In the genomic region with DNA sequence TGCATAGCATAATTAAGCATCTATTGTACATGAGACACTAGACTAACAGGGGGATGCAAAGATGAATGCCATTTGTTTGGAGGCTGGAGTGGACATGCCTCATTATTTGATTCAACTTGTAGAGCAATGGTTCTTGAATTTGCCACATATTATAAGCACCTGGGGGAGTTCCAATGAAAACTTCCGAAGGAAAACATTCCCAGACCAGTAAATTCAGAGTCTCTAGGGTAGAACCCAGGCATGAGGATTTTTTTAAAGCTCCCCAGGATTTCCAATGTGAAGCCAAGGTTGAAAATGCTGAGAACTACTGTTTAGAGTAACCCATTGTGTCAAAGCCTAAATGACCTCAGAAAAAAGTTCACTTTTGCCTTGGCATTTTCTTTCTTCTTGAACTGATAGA, we compare ENCODE assay signal across 13 cellular contexts.
DNase-seq lines count a peak whose midpoint lies in the region; ATAC-seq and TF ChIP-seq lines count a peak whose summit lies in the region.
"Had no signal": no experiment of that assay in that cellular context is flagged by ENCODE, and none has a peak within 500 bp of the region (broad histone marks: within the 10 kb centered on the region; RNA-seq: fewer than 3 reads in every experiment).

No MANE protein-coding gene starts in this region.

- WGBS in right cardiac atrium, result 62% methylated on average over 1 of the region's 1 CpG
- 75 to 85% (median 81%) methylated on average over 1 of the region's 1 CpG for WGBS in spleen, 5 donors

- H3K9me3 ChIP-seq in right cardiac atrium (ENCODE audit: control insufficient read depth, low read length) (no peaks in the 10 kb centered on the region), iPS-20b (ENCODE audit: insufficient read depth, low read depth, low read length) (no peaks in the 10 kb centered on the region), spleen (no peaks in the 10 kb centered on the region), colonic mucosa (no peaks in the 10 kb centered on the region)
- H3K9me3 ChIP-seq: BLaER1 treated with 17β-estradiol and CSF1 and Interleukin-3, amounts not matched to agents 10 nM and 100 nM; HAP-1 had no signal

- no peaks in the 10 kb centered on the region for H3K27me3 ChIP-seq in right cardiac atrium (ENCODE audit: control insufficient read depth, insufficient read depth)
- H3K27me3 ChIP-seq in iPS-20b (ENCODE audit: insufficient read depth, low read length), result no peaks in the 10 kb centered on the region
- H3K27me3 ChIP-seq in spleen (replicated peaks in 1 of 7), result no peaks in the 10 kb centered on the region
- H3K27me3 ChIP-seq in colonic mucosa, result no peaks in the 10 kb centered on the region
- H3K27me3 ChIP-seq: BLaER1 treated with 17β-estradiol and CSF1 and Interleukin-3, amounts not matched to agents 10 nM and 100 nM had no signal

- H3K4me3 ChIP-seq in right cardiac atrium (ENCODE audit: low read length), result no peak overlapping the region
- 0 out of 2 replicates have a peak overlapping the region, but pooled peaks have one; percentile 8 for H3K4me3 ChIP-seq in iPS-20b (ENCODE audit: low read length)
- H3K4me3 ChIP-seq in spleen, result no peak overlapping the region
- no peak overlapping the region for H3K4me3 ChIP-seq in colonic mucosa
- H3K4me3 ChIP-seq: BLaER1 treated with 17β-estradiol and CSF1 and Interleukin-3, amounts not matched to agents 10 nM and 100 nM; GM12878; HAP-1 had no signal

- BruUV-seq in MCF 10A (replicated peaks; lab: Mats Ljungman, UMichigan), result no TSS peak

- no peaks in the 10 kb centered on the region for H3K4me1 Mint-ChIP-seq in MCF 10A (ENCODE audit: insufficient read depth, unreplicated experiment)
- H3K4me1 Mint-ChIP-seq: B cell had no signal

- H3K36me3 Mint-ChIP-seq in MCF 10A (ENCODE audit: insufficient read depth, unreplicated experiment), result no peaks in the 10 kb centered on the region
- H3K36me3 Mint-ChIP-seq: CD8-positive, alpha-beta T cell had no signal

- intact Hi-C loops in right cardiac atrium (cut with DNase I), result loop anchor here in 3 of 4 donors (5.0 to 10.0 kb wide), 3 partner anchors 93 to 223 kb away; a partner anchor contains a TSS
- intact Hi-C loops in Right ventricle myocardium inferior (cut with DNase I), result loop anchor here (5.0 kb wide), 3 partner anchors 78 to 223 kb away; a partner anchor contains a TSS
- intact Hi-C loops in spleen (cut with DNase I; ENCODE audit: low total_unique reads), result no loop called here
- intact Hi-C loops in colonic mucosa (cut with DNase I), result loop anchor here (5.0 kb wide), 1 partner anchor 223 kb away; no protein-coding TSS in a partner anchor
- intact Hi-C loops in MCF 10A (cut with micrococcal nuclease), result loop anchor here (1.0 kb wide), 2 partner anchors 94 to 221 kb away; no protein-coding TSS in a partner anchor

- no peak for TF ChIP-seq POLR2A in spleen (IDR thresholded peaks at IDR 0.05)

- DNase-seq in right cardiac atrium, result no peak
- no peak for DNase-seq in Right ventricle myocardium inferior (ENCODE audit: missing footprints)
- no peak for DNase-seq in spleen
- DNase-seq in colonic mucosa, result no peak
- no peak for DNase-seq in MCF 10A (ENCODE audit: unreplicated experiment)

- peaks cover 52% of the 10 kb centered on the region for H3K27me3 Mint-ChIP-seq in MCF 10A (ENCODE audit: insufficient read depth, unreplicated experiment)
- H3K27me3 Mint-ChIP-seq: B cell had no signal

- CTCF ChIA-PET in MCF 10A (lab: Yijun Ruan, JAX), result interaction anchor here (0.8 to 5.5 kb wide), 22 partner anchors 10 to 251 kb away, joined by 3 to 77 read pairs (median 4); no protein-coding TSS in a partner anchor

- H3K9ac ChIP-seq in iPS-20b (ENCODE audit: low read depth, low read length) (no peak overlapping the region), colonic mucosa (ENCODE audit: low read depth in 2 of 2, low read length in 2 of 2) (no peak overlapping the region)
- H3K9ac ChIP-seq: BLaER1 treated with 17β-estradiol and CSF1 and Interleukin-3, amounts not matched to agents 10 nM and 100 nM had no signal

- no peak overlapping the region for H3K27ac Mint-ChIP-seq in MCF 10A (ENCODE audit: low read depth, unreplicated experiment)
- H3K27ac Mint-ChIP-seq: B cell; CD8-positive, alpha-beta T cell had no signal

- H3K27ac ChIP-seq in right cardiac atrium (ENCODE audit: low read length) (peak overlapping the region; percentile 23), iPS-20b (ENCODE audit: low read length) (no peak overlapping the region), spleen (peak overlapping the region in 6 of 8 donors; percentile 28 to 77 (median 47)), colonic mucosa (no peak overlapping the region)
- H3K27ac ChIP-seq: BLaER1 treated with 17β-estradiol and CSF1 and Interleukin-3, amounts not matched to agents 10 nM and 100 nM; HL-60 had no signal

- ATAC-seq in right cardiac atrium (no peak), Right ventricle myocardium inferior (no peak), HG03135 (IDR thresholded peaks at IDR 0.05; ENCODE audit: unreplicated experiment) (no peak)

- no peaks in the 10 kb centered on the region for H3K9me3 Mint-ChIP-seq in MCF 10A (ENCODE audit: unreplicated experiment)
- H3K9me3 Mint-ChIP-seq: CD8-positive, alpha-beta T cell had no signal

- H3K4me3 Mint-ChIP-seq in MCF 10A (ENCODE audit: unreplicated experiment), result no peak overlapping the region
- H3K4me3 Mint-ChIP-seq: B cell; CD8-positive, alpha-beta T cell had no signal

- TF ChIP-seq CTCF in spleen (IDR thresholded peaks at IDR 0.05 in 8 of 11, conservative IDR thresholded peaks at IDR 0.05 in 3 of 11) (no peak), colonic mucosa (IDR thresholded peaks at IDR 0.05) (no peak), MCF 10A (IDR thresholded peaks at IDR 0.05; ENCODE audit: unreplicated experiment) (no peak)

- POLR2A ChIA-PET in MCF 10A (lab: Yijun Ruan, JAX), result interaction anchor here (1.2 to 1.7 kb wide), 2 partner anchors 222 to 229 kb away, joined by 3 read pairs; no protein-coding TSS in a partner anchor

- H3K4me1 ChIP-seq in right cardiac atrium (ENCODE audit: control insufficient read depth, insufficient read depth, low read length) (no peaks in the 10 kb centered on the region), iPS-20b (ENCODE audit: insufficient read depth, low read length) (peaks cover 28% of the 10 kb centered on the region), spleen (peaks cover 0 to 46% (median 23%) of the 10 kb centered on the region in 6 donors), colonic mucosa (no peaks in the 10 kb centered on the region)
- H3K4me1 ChIP-seq: BLaER1 treated with 17β-estradiol and CSF1 and Interleukin-3, amounts not matched to agents 10 nM and 100 nM; HAP-1 had no signal

- H3K36me3 ChIP-seq in iPS-20b (ENCODE audit: insufficient read depth, low read depth, low read length) (no peaks in the 10 kb centered on the region), spleen (no peaks in the 10 kb centered on the region), colonic mucosa (no peaks in the 10 kb centered on the region)
- H3K36me3 ChIP-seq: BLaER1 treated with 17β-estradiol and CSF1 and Interleukin-3, amounts not matched to agents 10 nM and 100 nM; HAP-1 had no signal

Comparison
In these comparisons a context has a peak if more than half of its experiments do, and no peak if none do; other contexts are left out.
1. H3K27ac ChIP-seq: peak in right cardiac atrium (single experiment) and spleen (6 of 8); none in iPS-20b (single experiment) and colonic mucosa (single experiment).